ENCODE assay signal across 11 cellular contexts in the genomic region with DNA sequence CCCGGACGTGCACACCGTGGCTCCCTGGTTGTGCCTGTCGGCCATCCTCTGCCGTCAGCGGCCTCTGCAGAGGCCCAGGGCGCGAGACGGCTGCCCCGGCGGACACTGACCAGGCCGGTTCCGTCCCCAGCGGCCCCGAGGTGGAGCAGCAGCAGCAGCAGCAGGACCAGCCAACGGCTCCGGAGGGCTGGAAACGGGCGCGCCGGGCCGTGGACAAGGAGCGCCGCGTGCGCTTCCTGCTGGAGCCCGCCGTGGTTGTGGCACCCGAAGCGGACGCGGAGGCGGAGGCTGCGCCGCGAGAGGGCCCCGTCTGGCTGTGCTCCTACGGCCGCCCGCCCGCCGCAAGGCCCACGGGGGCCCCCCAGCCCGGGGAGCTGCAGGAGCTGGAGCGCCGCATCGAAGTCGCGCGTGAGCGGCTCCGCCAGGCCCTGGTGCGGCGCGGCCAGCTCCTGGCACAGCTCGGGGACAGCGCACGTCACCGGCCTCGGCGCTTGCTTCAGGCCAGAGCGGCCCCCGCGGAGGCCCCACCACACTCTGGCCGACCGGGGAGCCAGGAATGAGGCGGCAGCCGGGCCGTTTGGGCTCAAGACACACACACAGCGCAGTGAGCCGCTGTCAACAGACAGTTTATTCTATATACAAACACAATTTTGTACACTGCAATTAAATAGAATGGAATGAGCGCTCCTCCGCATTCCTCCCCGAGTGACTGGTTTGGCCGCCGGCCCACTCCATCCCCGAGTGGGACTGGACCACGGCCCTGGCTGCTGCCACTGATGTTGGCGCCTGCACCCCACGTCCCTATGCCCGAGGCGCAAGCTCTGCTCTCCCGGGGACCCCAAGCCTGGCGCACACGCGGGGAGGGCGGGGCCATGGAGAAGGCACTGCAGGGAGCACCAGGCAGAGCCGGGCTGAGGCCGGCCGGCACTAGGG. TPM values are rescaled to one million over a fixed set of nuclear protein-coding genes. Genes with fewer than 3 reads are reported as not detected.
DNase-seq lines count a peak whose midpoint lies in the region; ATAC-seq and TF ChIP-seq lines count a peak whose summit lies in the region.
"Had no signal": no experiment of that assay in that cellular context is flagged by ENCODE, and none has a peak within 500 bp of the region (broad histone marks: within the 10 kb centered on the region; RNA-seq: fewer than 3 reads in every experiment).

No MANE protein-coding gene starts in this region.

- DNase-seq in BJ (ENCODE audit: low read depth): peak; percentile 9
- no peak for DNase-seq in WTC11 (ENCODE audit: low spot score)
- DNase-seq in left lung: peak in 1 of 2 donors; percentile 80
- no peak for DNase-seq in AG08395 (ENCODE audit: low spot score)
- no peak for DNase-seq in activated CD8-positive, alpha-beta memory T cell treated with anti-CD3 and anti-CD28 coated beads for 24 hours
- no peak for DNase-seq in T-helper 2 cell treated with Interferon-gamma antibody and Interleukin-4, amounts not matched to agents 5 μg/mL and 100 μg/mL, for 36 hours (ENCODE audit: low spot score)
- DNase-seq: activated CD4-positive, alpha-beta T cell treated with anti-CD3 and anti-CD28 coated beads for 48 hours; effector CD4-positive, alpha-beta T cell; head of caudate nucleus; mesendoderm had no signal

- H3K9me3 ChIP-seq in left lung: no peaks in the 10 kb centered on the region

- H3K4me1 ChIP-seq in left lung: peaks cover 0 to 4% of the 10 kb centered on the region in 2 donors

- peak; percentile 16 for ATAC-seq in WTC11
- ATAC-seq in left lung: peak; percentile 51
- ATAC-seq: activated T-helper 17 cell treated with anti-CD3 and anti-CD28 coated beads, Interleukin-2, amount 50 U/mL, for 72 hours had no signal

- TF ChIP-seq CTCF in BJ (IDR thresholded peaks at IDR 0.05; ENCODE audit: insufficient read depth, low read depth, low read length) (no peak), WTC11 (IDR thresholded peaks at IDR 0.05) (no peak), left lung (IDR thresholded peaks at IDR 0.05) (no peak)

- H3K9me3 Mint-ChIP-seq in WTC11: no peaks in the 10 kb centered on the region
- no peaks in the 10 kb centered on the region for H3K9me3 Mint-ChIP-seq in T-helper 2 cell treated with Interferon-gamma antibody and Interleukin-4, amounts not matched to agents 5 μg/mL and 100 μg/mL, for 36 hours
- H3K9me3 Mint-ChIP-seq: activated T-helper 17 cell treated with anti-CD3 and anti-CD28 coated beads, Interleukin-2, amount 50 U/mL, for 72 hours had no signal

- H3K36me3 ChIP-seq in BJ (ENCODE audit: control insufficient read depth, insufficient read depth, low read length) (peaks cover 24% of the 10 kb centered on the region), left lung (peaks cover 0 to 74% of the 10 kb centered on the region in 2 donors)

- peaks cover 7% of the 10 kb centered on the region; the same call in 1 of the 2 replicates for H3K36me3 Mint-ChIP-seq in WTC11
- peaks cover 5% of the 10 kb centered on the region for H3K36me3 Mint-ChIP-seq in T-helper 2 cell treated with Interferon-gamma antibody and Interleukin-4, amounts not matched to agents 5 μg/mL and 100 μg/mL, for 36 hours (ENCODE audit: low read depth)

- CTCF ChIA-PET in BJ (lab: Yijun Ruan, JAX): interaction anchor here (0.6 to 0.7 kb wide), 2 partner anchors 104 to 116 kb away, joined by 3 read pairs; no protein-coding TSS in a partner anchor
- CTCF ChIA-PET in WTC11 (lab: Charles Lee): no interaction called here

- no peak overlapping the region for H3K4me3 Mint-ChIP-seq in WTC11
- H3K4me3 Mint-ChIP-seq in T-helper 2 cell treated with Interferon-gamma antibody and Interleukin-4, amounts not matched to agents 5 μg/mL and 100 μg/mL, for 36 hours: no peak overlapping the region
- H3K4me3 Mint-ChIP-seq: activated T-helper 17 cell treated with anti-CD3 and anti-CD28 coated beads, Interleukin-2, amount 50 U/mL, for 72 hours had no signal

- H3K4me3 ChIP-seq in BJ (ENCODE audit: low read depth, low read length) (no peak overlapping the region), left lung (no peak overlapping the region)

- intact Hi-C loops in left lung (cut with DNase I): no loop called here

- H3K27ac Mint-ChIP-seq in WTC11: no peak overlapping the region
- H3K27ac Mint-ChIP-seq in T-helper 2 cell treated with Interferon-gamma antibody and Interleukin-4, amounts not matched to agents 5 μg/mL and 100 μg/mL, for 36 hours: no peak overlapping the region
- H3K27ac Mint-ChIP-seq: activated T-helper 17 cell treated with anti-CD3 and anti-CD28 coated beads, Interleukin-2, amount 50 U/mL, for 72 hours had no signal

- H3K27me3 ChIP-seq in BJ (ENCODE audit: control insufficient read depth, insufficient read depth, low read length) (no peaks in the 10 kb centered on the region), left lung (peaks cover 0 to under 1% of the 10 kb centered on the region in 2 donors)

- H3K27ac ChIP-seq in left lung: peak overlapping the region in 1 of 2 donors; percentile 33

- no peaks in the 10 kb centered on the region for H3K4me1 Mint-ChIP-seq in WTC11
- no peaks in the 10 kb centered on the region for H3K4me1 Mint-ChIP-seq in T-helper 2 cell treated with Interferon-gamma antibody and Interleukin-4, amounts not matched to agents 5 μg/mL and 100 μg/mL, for 36 hours (ENCODE audit: low read depth)
- H3K4me1 Mint-ChIP-seq: activated T-helper 17 cell treated with anti-CD3 and anti-CD28 coated beads, Interleukin-2, amount 50 U/mL, for 72 hours had no signal

- no peaks in the 10 kb centered on the region; the same call in 1 of the 2 replicates for H3K27me3 Mint-ChIP-seq in WTC11 (ENCODE audit: low read depth)
- H3K27me3 Mint-ChIP-seq in T-helper 2 cell treated with Interferon-gamma antibody and Interleukin-4, amounts not matched to agents 5 μg/mL and 100 μg/mL, for 36 hours (ENCODE audit: low read depth): no peaks in the 10 kb centered on the region
- H3K27me3 Mint-ChIP-seq: activated T-helper 17 cell treated with anti-CD3 and anti-CD28 coated beads, Interleukin-2, amount 50 U/mL, for 72 hours had no signal

- POLR2A ChIA-PET in BJ (lab: Charles Lee) (no interaction called here), WTC11 (lab: Charles Lee) (interaction anchor here (0.5 kb wide), 1 partner anchor 72 kb away, joined by 6 read pairs; no protein-coding TSS in a partner anchor)

TF ChIP-seq in WTC11, 78 proteins besides CTCF, POLR2A, EP300 and RAD21 (continues in another document):
- TF ChIP-seq, protein P1, sequence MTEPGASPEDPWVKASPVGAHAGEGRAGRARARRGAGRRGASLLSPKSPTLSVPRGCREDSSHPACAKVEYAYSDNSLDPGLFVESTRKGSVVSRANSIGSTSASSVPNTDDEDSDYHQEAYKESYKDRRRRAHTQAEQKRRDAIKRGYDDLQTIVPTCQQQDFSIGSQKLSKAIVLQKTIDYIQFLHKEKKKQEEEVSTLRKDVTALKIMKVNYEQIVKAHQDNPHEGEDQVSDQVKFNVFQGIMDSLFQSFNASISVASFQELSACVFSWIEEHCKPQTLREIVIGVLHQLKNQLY (CRISPR knock-in tag; IDR thresholded peaks at IDR 0.05): no peak
- no peak for TF ChIP-seq SMAD4 (CRISPR knock-in tag; IDR thresholded peaks at IDR 0.05)
- no peak for TF ChIP-seq NFE2L1 (CRISPR knock-in tag; IDR thresholded peaks at IDR 0.05)
- TF ChIP-seq, protein P2, sequence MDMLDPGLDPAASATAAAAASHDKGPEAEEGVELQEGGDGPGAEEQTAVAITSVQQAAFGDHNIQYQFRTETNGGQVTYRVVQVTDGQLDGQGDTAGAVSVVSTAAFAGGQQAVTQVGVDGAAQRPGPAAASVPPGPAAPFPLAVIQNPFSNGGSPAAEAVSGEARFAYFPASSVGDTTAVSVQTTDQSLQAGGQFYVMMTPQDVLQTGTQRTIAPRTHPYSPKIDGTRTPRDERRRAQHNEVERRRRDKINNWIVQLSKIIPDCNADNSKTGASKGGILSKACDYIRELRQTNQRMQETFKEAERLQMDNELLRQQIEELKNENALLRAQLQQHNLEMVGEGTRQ (CRISPR knock-in tag; IDR thresholded peaks at IDR 0.05): no peak

RNA-seq across cellular contexts. Expression of a gene that starts 9.1 kb away (rescaled TPM):
- 0.28 and 0.32 TPM in 2 replicates for polyA plus RNA-seq in BJ (2011; rRNA removed)
- 0.38 TPM in 1 of 2 replicates, not detected in the other for polyA minus RNA-seq in BJ (2011; rRNA and poly(A)+ RNA removed)
- 1.9 to 2.5 TPM (median 2.4 TPM) in 3 replicates for total RNA-seq in WTC11 (2021)
- 1 to 10 TPM in 1 of 2 donors, not detected in 1; 2.7 TPM for total RNA-seq in left lung

RNA-seq across cellular contexts. Expression of a gene that starts 11.6 kb away (rescaled TPM):
- polyA plus RNA-seq in BJ (2011; rRNA removed): 69.2 and 111 TPM in 2 replicates
- polyA minus RNA-seq in BJ (2011; rRNA and poly(A)+ RNA removed): 42.4 and 68.8 TPM in 2 replicates
- 176 to 202 TPM (median 191 TPM) in 3 replicates for total RNA-seq in WTC11 (2021)
- total RNA-seq in left lung: 100 to 1,000 TPM; 135 to 154 TPM

RNA-seq across cellular contexts. Expression of a gene that starts 12.0 kb away (rescaled TPM):
- polyA plus RNA-seq in BJ (2011; rRNA removed): not detected in 2 replicates
- not detected in 2 replicates for polyA minus RNA-seq in BJ (2011; rRNA and poly(A)+ RNA removed)
- not detected in 3 replicates for total RNA-seq in WTC11 (2021)
- not detected for total RNA-seq in left lung
- total RNA-seq: activated T-helper 17 cell treated with anti-CD3 and anti-CD28 coated beads, Interleukin-2, amount 50 U/mL, for 72 hours had no signal

RNA-seq across cellular contexts. Expression of a gene that starts 17.1 kb away (rescaled TPM):
- polyA plus RNA-seq in BJ (2011; rRNA removed): 315 and 529 TPM in 2 replicates
- 851 and 853 TPM in 2 replicates for polyA minus RNA-seq in BJ (2011; rRNA and poly(A)+ RNA removed)
- 387 to 391 TPM (median 390 TPM) in 3 replicates for total RNA-seq in WTC11 (2021)
- total RNA-seq in left lung: 100 to 1,000 TPM; 250 to 259 TPM

RNA-seq across cellular contexts. Expression of a gene that starts 25.2 kb away (rescaled TPM):
- 28.1 and 44.3 TPM in 2 replicates for polyA plus RNA-seq in BJ (2011; rRNA removed)
- polyA minus RNA-seq in BJ (2011; rRNA and poly(A)+ RNA removed): 25.1 and 40.3 TPM in 2 replicates
- total RNA-seq in WTC11 (2021) (140 to 147 TPM (median 146 TPM) in 3 replicates), left lung (10 to 100 TPM; 36.1 to 40.7 TPM)
